ENCODE assay signal across 17 cellular contexts in genomic region chr2:69494126-69494525, GRCh38. TPM values are rescaled to one million over a fixed set of nuclear protein-coding genes. Genes with fewer than 3 reads are reported as not detected.
DNase-seq lines count a peak whose midpoint lies in the region; ATAC-seq lines count a peak whose summit lies in the region.
"Had no signal": no experiment of that assay in that cellular context is flagged by ENCODE, and none has a peak within 500 bp of the region (broad histone marks: within the 10 kb centered on the region; RNA-seq: fewer than 3 reads in every experiment).

No MANE protein-coding gene starts in this region.

- no peak for ATAC-seq in GM19328 (IDR thresholded peaks at IDR 0.05; ENCODE audit: unreplicated experiment)

- DNase-seq in DMS53 (lab: John Stamatoyannopoulos, UW) (peak; percentile 23), DMS53 treated with DMSO at 0.1 percent for 48 hours (lab: John Stamatoyannopoulos, UW; ENCODE audit: unreplicated experiment) (no peak), SHP77 (lab: John Stamatoyannopoulos, UW) (peak; percentile 16 to 44), immature natural killer cell (no peak), NOMO-1 (lab: John Stamatoyannopoulos, UW; ENCODE audit: unreplicated experiment in 2 of 2) (no peak)
- DNase-seq in activated naive CD8-positive, alpha-beta T cell treated with anti-CD3 and anti-CD28 coated beads for 36 hours = no peak
- DNase-seq: Caco-2, DMS79, HCEC 1CT, Karpas-422, NCI-H1105 treated with DMSO at 0.1 percent for 48 hours, NCI-H187 treated with DMSO at 0.1 percent for 48 hours, NCI-H2171 treated with DMSO at 0.1 percent for 48 hours, NCI-H82, RPMI8226 had no signal

- H3K4me3 Mint-ChIP-seq in activated naive CD8-positive, alpha-beta T cell = no peak overlapping the region
- no peak overlapping the region for H3K4me3 Mint-ChIP-seq in activated naive CD8-positive, alpha-beta T cell treated with anti-CD3 and anti-CD28 coated beads for 36 hours
- H3K4me3 Mint-ChIP-seq in immature natural killer cell = no peak overlapping the region

- H3K9me3 Mint-ChIP-seq in activated naive CD8-positive, alpha-beta T cell (ENCODE audit: low read depth) = no peaks in the 10 kb centered on the region
- H3K9me3 Mint-ChIP-seq in activated naive CD8-positive, alpha-beta T cell treated with anti-CD3 and anti-CD28 coated beads for 36 hours = peaks cover 2% of the 10 kb centered on the region
- H3K9me3 Mint-ChIP-seq in immature natural killer cell = no peaks in the 10 kb centered on the region

- H3K4me1 Mint-ChIP-seq in activated naive CD8-positive, alpha-beta T cell (ENCODE audit: low read depth) = peaks cover 46% of the 10 kb centered on the region
- H3K4me1 Mint-ChIP-seq in activated naive CD8-positive, alpha-beta T cell treated with anti-CD3 and anti-CD28 coated beads for 36 hours = peaks cover 38% of the 10 kb centered on the region
- peaks cover 23 to 34% of the 10 kb centered on the region in 2 donors for H3K4me1 Mint-ChIP-seq in immature natural killer cell

- H3K27me3 Mint-ChIP-seq in activated naive CD8-positive, alpha-beta T cell = no peaks in the 10 kb centered on the region
- no peaks in the 10 kb centered on the region for H3K27me3 Mint-ChIP-seq in activated naive CD8-positive, alpha-beta T cell treated with anti-CD3 and anti-CD28 coated beads for 36 hours
- H3K27me3 Mint-ChIP-seq in immature natural killer cell (ENCODE audit: low read depth in 3 of 3) = peaks cover 6 to 7% (median 6%) of the 10 kb centered on the region in 3 donors

- peaks cover 15% of the 10 kb centered on the region for H3K36me3 Mint-ChIP-seq in activated naive CD8-positive, alpha-beta T cell
- peaks cover 37% of the 10 kb centered on the region for H3K36me3 Mint-ChIP-seq in activated naive CD8-positive, alpha-beta T cell treated with anti-CD3 and anti-CD28 coated beads for 36 hours
- H3K36me3 Mint-ChIP-seq in immature natural killer cell = peaks cover 9 to 29% (median 20%) of the 10 kb centered on the region in 3 donors

- H3K27ac Mint-ChIP-seq in activated naive CD8-positive, alpha-beta T cell = peak overlapping the region; percentile 83
- H3K27ac Mint-ChIP-seq in activated naive CD8-positive, alpha-beta T cell treated with anti-CD3 and anti-CD28 coated beads for 36 hours = no peak overlapping the region
- peak overlapping the region in 5 of 6 donors; percentile 1 to 89 (median 80) for H3K27ac Mint-ChIP-seq in immature natural killer cell

RNA-seq across cellular contexts. Expression of gene NFU1, which starts 56.9 kb away (rescaled TPM):
- total RNA-seq in activated naive CD8-positive, alpha-beta T cell treated with anti-CD3 and anti-CD28 coated beads for 36 hours = 10 to 100 TPM; 47.4 to 50.9 TPM
- polyA plus RNA-seq in immature natural killer cell = 100 to 1,000 TPM in 2 of 3 donors, 10 to 100 TPM in 1; 67.2 to 130 (median 126) TPM

Comparison
In these comparisons a context has a peak if more than half of its experiments do, and no peak if none do; other contexts are left out.
1. DNase-seq: peak in DMS53 (single experiment) and SHP77 (2 of 2); none in DMS53 treated with DMSO at 0.1 percent for 48 hours (single experiment), activated naive CD8-positive, alpha-beta T cell treated with anti-CD3 and anti-CD28 coated beads for 36 hours (single experiment), immature natural killer cell (0 of 3) and NOMO-1 (0 of 2).